ENCODE assay signal across 8 cellular contexts in the genomic region with DNA sequence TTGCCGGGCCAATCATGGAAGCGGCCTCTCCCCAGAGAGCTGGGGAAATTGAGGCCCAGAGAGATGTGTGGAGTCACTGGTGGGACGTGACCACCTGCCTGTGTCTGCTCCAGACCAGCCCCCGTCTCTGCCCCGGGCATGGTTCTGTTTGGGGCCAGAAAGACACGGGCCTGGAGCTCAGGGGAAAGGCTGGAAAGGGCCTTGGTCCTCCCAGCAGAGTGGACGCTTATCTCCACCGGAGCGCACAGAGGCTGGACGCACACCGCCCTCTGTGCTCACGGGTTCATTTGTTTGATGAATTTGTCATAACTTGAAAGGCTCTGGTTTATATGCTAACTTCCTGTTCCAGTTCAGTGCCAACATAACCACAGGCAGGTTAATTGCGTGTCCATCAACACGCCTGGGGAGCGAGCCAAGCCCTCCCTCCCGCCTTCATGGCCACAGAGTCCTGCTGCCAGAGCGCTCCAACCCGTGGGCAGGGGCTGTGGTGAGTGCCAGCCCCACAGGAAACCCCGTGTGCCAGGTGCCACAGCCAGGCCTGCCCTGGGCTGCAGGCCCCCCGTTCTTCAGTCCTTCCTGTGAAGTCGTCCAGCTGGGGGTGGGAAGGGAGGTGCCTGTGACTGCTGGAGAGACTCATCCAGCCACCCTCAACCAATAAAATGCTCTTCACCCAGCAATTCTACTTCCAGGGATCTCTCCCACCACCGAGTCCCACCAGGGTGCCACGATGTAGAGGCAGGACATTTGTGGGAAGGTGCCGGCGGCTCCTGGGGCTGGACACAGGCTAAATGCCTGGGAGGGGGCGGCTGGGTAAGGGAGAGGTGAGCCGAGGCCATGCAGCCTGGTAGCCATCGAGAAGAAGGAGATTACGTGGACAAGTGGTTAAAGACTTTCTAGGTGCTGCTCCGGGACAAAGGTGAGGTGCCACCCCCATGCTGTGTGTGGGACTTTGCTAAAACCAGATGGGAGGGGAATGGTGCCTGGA. TPM values are rescaled to one million over a fixed set of nuclear protein-coding genes. Genes with fewer than 3 reads are reported as not detected.
A peak's percentile ranks its signal among the peaks of the same experiment; 100 is the strongest.
DNase-seq lines count a peak whose midpoint lies in the region; ATAC-seq and TF ChIP-seq lines count a peak whose summit lies in the region.

No MANE protein-coding gene starts in this region.

- no peak for TF ChIP-seq CTCF in esophagus muscularis mucosa (IDR thresholded peaks at IDR 0.05)
- TF ChIP-seq CTCF in foreskin fibroblast (IDR thresholded peaks at IDR 0.05; ENCODE audit: low read depth, low read length) = no peak

- no peak for TF ChIP-seq EP300 in esophagus muscularis mucosa (IDR thresholded peaks at IDR 0.05)

- H3K4me1 ChIP-seq in esophagus muscularis mucosa = peaks cover 15 to 28% (median 25%) of the 10 kb centered on the region in 4 donors

- peaks cover 0 to 7% (median 0%) of the 10 kb centered on the region in 4 donors for H3K27me3 ChIP-seq in esophagus muscularis mucosa

- no peak for ATAC-seq in GM18519 (IDR thresholded peaks at IDR 0.05; ENCODE audit: low FRiP score, unreplicated experiment)

- peak; percentile 26 to 41 for DNase-seq in activated CD4-positive, alpha-beta T cell treated with anti-CD3 and anti-CD28 coated beads, Interleukin-2, amount 50 U/mL, for 48 hours
- DNase-seq in activated CD4-positive, alpha-beta T cell treated with anti-CD3 and anti-CD28 coated beads for 1 hour = no peak
- DNase-seq in SW480 (ENCODE audit: low spot score) (peak; percentile 96), esophagus muscularis mucosa (ENCODE audit: extremely low spot score) (no peak), renal cortical epithelial cell (ENCODE audit: low read depth) (peak; percentile 97), dedifferentiated amniotic fluid mesenchymal stem cell (ENCODE audit: extremely low spot score) (no peak), foreskin fibroblast (no peak)

- H3K4me3 ChIP-seq in esophagus muscularis mucosa = peak overlapping the region; percentile 44 to 54 (median 46)
- no peak overlapping the region for H3K4me3 ChIP-seq in foreskin fibroblast (ENCODE audit: low read depth in 1 of 2, low read length in 2 of 2)

- H3K9me3 ChIP-seq in esophagus muscularis mucosa = no peaks in the 10 kb centered on the region

- no peak for TF ChIP-seq POLR2A in esophagus muscularis mucosa (IDR thresholded peaks at IDR 0.05; ENCODE audit: low read depth)

- no peaks in the 10 kb centered on the region for H3K36me3 ChIP-seq in esophagus muscularis mucosa

- 29% methylated on average over 25 of the region's 30 CpGs for WGBS in esophagus muscularis mucosa

- H3K27ac ChIP-seq in esophagus muscularis mucosa (replicated peaks in 1 of 4) = peak overlapping the region; percentile 85 to 92 (median 87)

- intact Hi-C loops in esophagus muscularis mucosa (cut with DNase I) = no loop called here

RNA-seq across cellular contexts. Expression of a gene that starts 29.4 kb away (rescaled TPM):
- total RNA-seq in esophagus muscularis mucosa (10 to 100 TPM; 15.9 to 38.1 (median 21.1) TPM), renal cortical epithelial cell (0.69 and 13.2 TPM in 2 replicates)

Comparison
In these comparisons a context has a peak if more than half of its experiments do, and no peak if none do; other contexts are left out.
1. DNase-seq: peak in activated CD4-positive, alpha-beta T cell treated with anti-CD3 and anti-CD28 coated beads, Interleukin-2, amount 50 U/mL, for 48 hours (2 of 2), SW480 (single experiment) and renal cortical epithelial cell (single experiment); none in activated CD4-positive, alpha-beta T cell treated with anti-CD3 and anti-CD28 coated beads for 1 hour (single experiment), esophagus muscularis mucosa (single experiment), dedifferentiated amniotic fluid mesenchymal stem cell (single experiment) and foreskin fibroblast (0 of 2).
2. H3K4me3 ChIP-seq: peak in esophagus muscularis mucosa (4 of 4); none in foreskin fibroblast (0 of 2).